Comparison of ENCODE assay signal across 28 cellular contexts in the genomic region with DNA sequence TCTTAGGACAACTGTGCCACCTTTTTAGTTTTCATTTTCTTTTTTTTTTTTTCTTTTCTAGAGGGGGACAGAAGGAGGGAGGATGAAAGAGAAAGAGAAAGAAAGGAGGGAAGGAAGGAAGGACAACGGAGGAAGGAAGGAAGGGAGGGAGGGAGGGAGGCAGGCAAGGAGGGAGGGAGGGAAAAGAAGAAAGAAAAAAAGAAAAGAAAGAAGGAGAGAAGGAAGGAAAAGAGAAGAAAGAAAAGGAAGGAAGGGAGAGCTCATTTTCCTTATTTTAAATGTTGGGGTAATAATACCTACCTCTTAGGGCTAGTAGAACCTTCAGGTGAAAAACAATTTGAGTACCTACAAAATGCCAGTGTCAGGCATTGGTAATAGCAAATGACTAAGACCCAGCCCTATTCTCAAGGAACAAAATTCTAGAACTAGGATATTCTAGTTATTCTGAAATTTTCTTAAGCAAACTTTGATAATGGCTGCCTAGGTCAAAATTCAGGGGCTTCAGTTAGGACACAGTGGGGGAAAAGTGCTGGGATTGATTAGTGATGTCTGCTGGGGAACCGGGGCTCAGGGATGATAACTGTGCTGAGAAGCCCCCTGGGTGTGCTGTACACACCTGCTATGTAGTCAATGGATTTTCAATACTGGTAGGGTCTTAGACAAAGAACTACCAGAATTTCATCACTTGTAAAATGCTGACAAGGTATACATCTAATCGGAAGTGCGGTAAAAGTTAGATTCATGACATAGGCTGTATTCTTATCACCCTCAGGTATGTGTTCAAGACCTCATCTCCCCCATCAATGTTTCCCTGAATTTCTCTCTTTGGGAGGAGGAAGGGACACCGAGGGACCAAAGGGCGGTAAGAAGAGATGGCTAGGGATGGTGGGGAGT. TPM values are rescaled to one million over a fixed set of nuclear protein-coding genes. Genes with fewer than 3 reads are reported as not detected.
DNase-seq lines count a peak whose midpoint lies in the region; ATAC-seq and TF ChIP-seq lines count a peak whose summit lies in the region.
"Had no signal": no experiment of that assay in that cellular context is flagged by ENCODE, and none has a peak within 500 bp of the region (broad histone marks: within the 10 kb centered on the region; RNA-seq: fewer than 3 reads in every experiment).

No MANE protein-coding gene starts in this region.

- intact Hi-C loops in PC-9 (cut with micrococcal nuclease; ENCODE audit: unreplicated experiment): no loop called here

- no peaks in the 10 kb centered on the region for H3K36me3 ChIP-seq in PC-9 (ENCODE audit: low read depth)
- H3K36me3 ChIP-seq: cardiac muscle cell, transverse colon had no signal

- no peaks in the 10 kb centered on the region for H3F3A ChIP-seq in PC-9 (ENCODE audit: insufficient read depth, low read depth)

- no peak overlapping the region for H3K4me3 Mint-ChIP-seq in activated naive CD4-positive, alpha-beta T cell treated with anti-CD3 and anti-CD28 coated beads, Interleukin-2, amount 10 ng/mL, durations not matched to agents 7 days and 5 days
- no peak overlapping the region for H3K4me3 Mint-ChIP-seq in T-helper 17 cell
- H3K4me3 Mint-ChIP-seq in activated naive CD8-positive, alpha-beta T cell treated with anti-CD3 and anti-CD28 coated beads, Interleukin-2, amount 50 U/mL, for 24 hours: no peak overlapping the region
- H3K4me3 Mint-ChIP-seq in stimulated activated effector memory CD8-positive, alpha-beta T cell treated with anti-CD3 and anti-CD28 coated beads, Interleukin-12 subunit alpha, Interleukin-12 subunit beta, amount 100 ng/mL, for 72 hours: no peak overlapping the region

- no peak overlapping the region for H2AFZ ChIP-seq in PC-9
- H2AFZ ChIP-seq: parathyroid adenoma had no signal

- POLR2A ChIA-PET in PC-9 (lab: Charles Lee; ENCODE audit: unreplicated experiment): no interaction called here

- H3K79me2 ChIP-seq in PC-9 (ENCODE audit: low read depth): no peaks in the 10 kb centered on the region
- H3K79me2 ChIP-seq: parathyroid adenoma had no signal

- no peak for ATAC-seq in T-helper 17 cell
- ATAC-seq in activated naive CD8-positive, alpha-beta T cell treated with anti-CD3 and anti-CD28 coated beads, Interleukin-2, amount 50 U/mL, for 24 hours: no peak
- ATAC-seq in stimulated activated effector memory CD8-positive, alpha-beta T cell treated with anti-CD3 and anti-CD28 coated beads, Interleukin-12 subunit alpha, Interleukin-12 subunit beta, amount 100 ng/mL, for 72 hours: no peak
- ATAC-seq in HG03469 (IDR thresholded peaks at IDR 0.05; ENCODE audit: unreplicated experiment): no peak
- ATAC-seq: right cardiac atrium, SK-N-SH treated with all-trans-retinoic acid at 6 μM for 48 hours had no signal

- peaks cover 7% of the 10 kb centered on the region; the same call in 1 of the 2 replicates for H3K27me3 ChIP-seq in PC-9 (ENCODE audit: insufficient read depth, low read depth)
- H3K27me3 ChIP-seq: cardiac muscle cell, transverse colon had no signal

- peaks cover 4% of the 10 kb centered on the region for H3K27me3 Mint-ChIP-seq in activated naive CD4-positive, alpha-beta T cell treated with anti-CD3 and anti-CD28 coated beads, Interleukin-2, amount 10 ng/mL, durations not matched to agents 7 days and 5 days
- no peaks in the 10 kb centered on the region for H3K27me3 Mint-ChIP-seq in T-helper 17 cell
- no peaks in the 10 kb centered on the region for H3K27me3 Mint-ChIP-seq in activated naive CD8-positive, alpha-beta T cell treated with anti-CD3 and anti-CD28 coated beads, Interleukin-2, amount 50 U/mL, for 24 hours

- no peaks in the 10 kb centered on the region for H3K9me2 ChIP-seq in PC-9 (ENCODE audit: insufficient read depth)

- peaks cover 42% of the 10 kb centered on the region for H3K36me3 Mint-ChIP-seq in activated naive CD4-positive, alpha-beta T cell treated with anti-CD3 and anti-CD28 coated beads, Interleukin-2, amount 10 ng/mL, durations not matched to agents 7 days and 5 days
- peaks cover 8% of the 10 kb centered on the region for H3K36me3 Mint-ChIP-seq in T-helper 17 cell (ENCODE audit: low read depth)
- peaks cover 26% of the 10 kb centered on the region for H3K36me3 Mint-ChIP-seq in activated naive CD8-positive, alpha-beta T cell treated with anti-CD3 and anti-CD28 coated beads, Interleukin-2, amount 50 U/mL, for 24 hours (ENCODE audit: low read depth)
- H3K36me3 Mint-ChIP-seq in stimulated activated effector memory CD8-positive, alpha-beta T cell treated with anti-CD3 and anti-CD28 coated beads, Interleukin-12 subunit alpha, Interleukin-12 subunit beta, amount 100 ng/mL, for 72 hours: peaks cover 100% of the 10 kb centered on the region

- H3K27ac ChIP-seq in PC-9: no peak overlapping the region
- H3K27ac ChIP-seq: cardiac muscle cell, parathyroid adenoma, transverse colon had no signal

- DNase-seq in activated naive CD4-positive, alpha-beta T cell treated with anti-CD3 and anti-CD28 coated beads, Interleukin-2, amount 10 ng/mL, durations not matched to agents 7 days and 5 days: no peak
- no peak for DNase-seq in activated naive CD4-positive, alpha-beta T cell (lab: John Stamatoyannopoulos, UW)
- no peak for DNase-seq in T-helper 17 cell
- DNase-seq in activated naive CD8-positive, alpha-beta T cell treated with anti-CD3 and anti-CD28 coated beads, Interleukin-2, amount 50 U/mL, for 24 hours: no peak
- no peak for DNase-seq in stimulated activated effector memory CD8-positive, alpha-beta T cell treated with anti-CD3 and anti-CD28 coated beads, Interleukin-12 subunit alpha, Interleukin-12 subunit beta, amount 100 ng/mL, for 72 hours (ENCODE audit: low spot score in 2 of 2)
- DNase-seq in PC-9: no peak
- DNase-seq in activated gamma-delta T cell treated with Interleukin-2 at 50 U/mL for 16 hours: no peak
- DNase-seq: activated effector memory CD4-positive, alpha-beta T cell treated with Interleukin-2 at 50 U/mL for 16 hours; aorta; C1 segment of cervical spinal cord; dermis blood vessel endothelial cell; EL; HCEC 1CT; kidney; NCI-H1092; NCI-H1930; NCI-H345; right cardiac atrium; stimulated activated CD4-positive, alpha-beta T cell treated with anti-CD3 and anti-CD28 coated beads, Interleukin-12 subunit alpha, Interleukin-12 subunit beta, amount 100 ng/mL, for 4 hours; stimulated activated CD4-positive, alpha-beta T cell treated with anti-CD3 and anti-CD28 coated beads, Interleukin-4, amount 100 ng/mL, for 24 hours; T-helper 9 cell; transverse colon had no signal

- BruUV-seq in PC-9 (replicated peaks; lab: Mats Ljungman, UMichigan): no TSS peak

- H3K9me3 Mint-ChIP-seq in activated naive CD4-positive, alpha-beta T cell treated with anti-CD3 and anti-CD28 coated beads, Interleukin-2, amount 10 ng/mL, durations not matched to agents 7 days and 5 days: no peaks in the 10 kb centered on the region
- H3K9me3 Mint-ChIP-seq in activated naive CD8-positive, alpha-beta T cell treated with anti-CD3 and anti-CD28 coated beads, Interleukin-2, amount 50 U/mL, for 24 hours: no peaks in the 10 kb centered on the region
- no peaks in the 10 kb centered on the region for H3K9me3 Mint-ChIP-seq in stimulated activated effector memory CD8-positive, alpha-beta T cell treated with anti-CD3 and anti-CD28 coated beads, Interleukin-12 subunit alpha, Interleukin-12 subunit beta, amount 100 ng/mL, for 72 hours

- H4K20me1 ChIP-seq in PC-9 (ENCODE audit: insufficient read depth): no peaks in the 10 kb centered on the region

- TF ChIP-seq CTCF in PC-9 (conservative IDR thresholded peaks at IDR 0.05): no peak

- H3K4me2 ChIP-seq in PC-9: no peak overlapping the region

- no peak overlapping the region for H3K4me3 ChIP-seq in PC-9
- H3K4me3 ChIP-seq: cardiac muscle cell, transverse colon had no signal

- peaks cover 16% of the 10 kb centered on the region for H3K4me1 Mint-ChIP-seq in activated naive CD4-positive, alpha-beta T cell treated with anti-CD3 and anti-CD28 coated beads, Interleukin-2, amount 10 ng/mL, durations not matched to agents 7 days and 5 days
- H3K4me1 Mint-ChIP-seq in T-helper 17 cell: peaks cover 8% of the 10 kb centered on the region
- no peaks in the 10 kb centered on the region for H3K4me1 Mint-ChIP-seq in activated naive CD8-positive, alpha-beta T cell treated with anti-CD3 and anti-CD28 coated beads, Interleukin-2, amount 50 U/mL, for 24 hours
- peaks cover 11% of the 10 kb centered on the region for H3K4me1 Mint-ChIP-seq in stimulated activated effector memory CD8-positive, alpha-beta T cell treated with anti-CD3 and anti-CD28 coated beads, Interleukin-12 subunit alpha, Interleukin-12 subunit beta, amount 100 ng/mL, for 72 hours

- H3K9me3 ChIP-seq in T-helper 17 cell (ENCODE audit: control insufficient read depth, low read length, poor library complexity, severe bottlenecking): no peaks in the 10 kb centered on the region
- no peaks in the 10 kb centered on the region for H3K9me3 ChIP-seq in PC-9 (ENCODE audit: insufficient read depth, low read depth)
- H3K9me3 ChIP-seq: transverse colon had no signal

- CTCF ChIA-PET in activated naive CD4-positive, alpha-beta T cell treated with anti-CD3 and anti-CD28 coated beads, Interleukin-2, amount 10 ng/mL, durations not matched to agents 7 days and 5 days (lab: Charles Lee): interaction anchor here (0.7 kb wide), 1 partner anchor 64 kb away, joined by 3 read pairs; no protein-coding TSS in a partner anchor
- CTCF ChIA-PET in PC-9 (lab: Charles Lee): no interaction called here

- peak overlapping the region; percentile 12 for H3K27ac Mint-ChIP-seq in activated naive CD4-positive, alpha-beta T cell treated with anti-CD3 and anti-CD28 coated beads, Interleukin-2, amount 10 ng/mL, durations not matched to agents 7 days and 5 days
- H3K27ac Mint-ChIP-seq in T-helper 17 cell: peak overlapping the region; percentile 75
- H3K27ac Mint-ChIP-seq in activated naive CD8-positive, alpha-beta T cell treated with anti-CD3 and anti-CD28 coated beads, Interleukin-2, amount 50 U/mL, for 24 hours: peak overlapping the region; percentile 49
- peak overlapping the region; percentile 90 for H3K27ac Mint-ChIP-seq in stimulated activated effector memory CD8-positive, alpha-beta T cell treated with anti-CD3 and anti-CD28 coated beads, Interleukin-12 subunit alpha, Interleukin-12 subunit beta, amount 100 ng/mL, for 72 hours

- H3K4me1 ChIP-seq in PC-9 (replicated peaks; ENCODE audit: insufficient read depth): no peaks in the 10 kb centered on the region
- H3K4me1 ChIP-seq: parathyroid adenoma, transverse colon had no signal

RNA-seq across cellular contexts. Expression of a gene that starts 22.7 kb away (rescaled TPM):
- total RNA-seq in T-helper 17 cell (1 to 10 TPM; 5.1 to 5.3 TPM), PC-9 (2021) (64.2 and 68.4 TPM in 2 replicates)

RNA-seq across cellular contexts. Expression of a gene that starts 31.0 kb away (rescaled TPM):
- 1 to 10 TPM; 7.6 TPM for total RNA-seq in T-helper 17 cell
- total RNA-seq in PC-9 (2021): 14.5 and 17.9 TPM in 2 replicates

RNA-seq across cellular contexts. Expression of a gene that starts 31.1 kb away (rescaled TPM):
- total RNA-seq in T-helper 17 cell (100 to 1,000 TPM; 322 to 338 TPM), PC-9 (2021) (0.50 TPM in 1 of 2 replicates, not detected in the other)
- total RNA-seq: cardiac muscle cell, dermis blood vessel endothelial cell, fibroblast of lung, glomerular endothelial cell had no signal

RNA-seq across cellular contexts. Expression of a gene that starts 54.5 kb away (rescaled TPM):
- 10 to 100 TPM; 19.5 to 21.4 TPM for total RNA-seq in T-helper 17 cell
- 12.3 and 12.4 TPM in 2 replicates for total RNA-seq in PC-9 (2021)

RNA-seq across cellular contexts. Expression of a gene that starts 58.0 kb away (rescaled TPM):
- 10 to 100 TPM; 18.3 to 21.4 TPM for total RNA-seq in T-helper 17 cell
- 66.8 and 67.2 TPM in 2 replicates for total RNA-seq in PC-9 (2021)

Comparison
In these comparisons a context has a peak if more than half of its experiments do, and no peak if none do; other contexts are left out.
1. H3K27ac Mint-ChIP-seq: peak in every context shown above with its lines; median percentile 90 in stimulated activated effector memory CD8-positive, alpha-beta T cell treated with anti-CD3 and anti-CD28 coated beads, Interleukin-12 subunit alpha, Interleukin-12 subunit beta, amount 100 ng/mL, for 72 hours; 75 in T-helper 17 cell; 49 in activated naive CD8-positive, alpha-beta T cell treated with anti-CD3 and anti-CD28 coated beads, Interleukin-2, amount 50 U/mL, for 24 hours; 12 in activated naive CD4-positive, alpha-beta T cell treated with anti-CD3 and anti-CD28 coated beads, Interleukin-2, amount 10 ng/mL, durations not matched to agents 7 days and 5 days.
2. RNA of a gene that starts 22.7 kb away (total RNA-seq): 64.2 to 68.4 TPM in PC-9; 5.1 to 5.3 TPM in T-helper 17 cell; every median in the first group is over 10 times any median in the second.
3. RNA of a gene that starts 31.1 kb away (total RNA-seq): 322 to 338 TPM in T-helper 17 cell; 0.50 TPM in PC-9; every median in the first group is over 100 times any median in the second.